ENCODE assay signal across 2 cellular contexts in the genomic region with DNA sequence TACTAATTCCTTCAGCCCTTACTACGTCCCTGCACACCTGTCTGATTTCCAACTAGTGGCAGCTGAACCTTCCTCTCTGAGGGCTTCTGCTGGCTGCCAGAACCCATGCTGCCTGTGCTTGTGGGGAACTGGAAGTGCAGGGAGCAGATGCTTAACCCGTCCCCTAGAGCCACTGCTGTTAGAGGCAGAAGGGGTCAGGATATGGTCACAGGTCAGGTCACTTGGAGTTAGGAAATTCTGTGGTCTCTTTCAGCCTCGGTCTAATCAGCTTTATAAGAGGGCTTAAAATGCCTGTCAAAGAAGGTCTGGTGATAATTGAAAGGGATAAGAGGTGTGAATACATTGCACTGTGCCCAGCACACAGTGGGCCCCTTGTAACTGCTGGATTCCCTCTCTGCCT.
TF ChIP-seq lines count a peak whose summit lies in the region.

No MANE protein-coding gene starts in this region.

TF ChIP-seq in GM23338, 12 proteins besides CTCF, POLR2A, EP300 and RAD21 (continued from another document):
- no peak for TF ChIP-seq REST (IDR thresholded peaks at IDR 0.05; ENCODE audit: unreplicated experiment)
- TF ChIP-seq JUNB (IDR thresholded peaks at IDR 0.05; ENCODE audit: unreplicated experiment), result no peak
- no peak for TF ChIP-seq EZH2 (IDR thresholded peaks at IDR 0.05; ENCODE audit: low read depth, unreplicated experiment)

TF ChIP-seq in WTC11, 78 proteins besides CTCF, POLR2A, EP300 and RAD21 (continued from another document):
- TF ChIP-seq, protein P1, sequence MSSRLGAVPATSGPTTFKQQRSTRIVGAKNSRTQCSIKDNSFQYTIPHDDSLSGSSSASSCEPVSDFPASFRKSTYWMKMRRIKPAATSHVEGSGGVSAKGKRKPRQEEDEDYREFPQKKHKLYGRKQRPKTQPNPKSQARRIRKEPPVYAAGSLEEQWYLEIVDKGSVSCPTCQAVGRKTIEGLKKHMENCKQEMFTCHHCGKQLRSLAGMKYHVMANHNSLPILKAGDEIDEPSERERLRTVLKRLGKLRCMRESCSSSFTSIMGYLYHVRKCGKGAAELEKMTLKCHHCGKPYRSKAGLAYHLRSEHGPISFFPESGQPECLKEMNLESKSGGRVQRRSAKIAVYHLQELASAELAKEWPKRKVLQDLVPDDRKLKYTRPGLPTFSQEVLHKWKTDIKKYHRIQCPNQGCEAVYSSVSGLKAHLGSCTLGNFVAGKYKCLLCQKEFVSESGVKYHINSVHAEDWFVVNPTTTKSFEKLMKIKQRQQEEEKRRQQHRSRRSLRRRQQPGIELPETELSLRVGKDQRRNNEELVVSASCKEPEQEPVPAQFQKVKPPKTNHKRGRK (CRISPR knock-in tag; IDR thresholded peaks at IDR 0.05; ENCODE audit: borderline replicate concordance), result no peak
- TF ChIP-seq ZBTB21 (CRISPR knock-in tag; IDR thresholded peaks at IDR 0.05; ENCODE audit: borderline replicate concordance) (no peak), ZNF423 (CRISPR knock-in tag; IDR thresholded peaks at IDR 0.05) (no peak), FOXP1 (CRISPR knock-in tag; IDR thresholded peaks at IDR 0.05; ENCODE audit: borderline replicate concordance) (no peak), NFE2L1 (CRISPR knock-in tag; IDR thresholded peaks at IDR 0.05) (no peak), TP53 (CRISPR knock-in tag; IDR thresholded peaks at IDR 0.05) (no peak), ELF4 (CRISPR knock-in tag; IDR thresholded peaks at IDR 0.05; ENCODE audit: low read depth) (no peak), E2F4 (CRISPR knock-in tag; IDR thresholded peaks at IDR 0.05; ENCODE audit: borderline replicate concordance, low read depth) (no peak), NFATC4 (CRISPR knock-in tag; IDR thresholded peaks at IDR 0.05) (no peak)
- TF ChIP-seq, protein P2, sequence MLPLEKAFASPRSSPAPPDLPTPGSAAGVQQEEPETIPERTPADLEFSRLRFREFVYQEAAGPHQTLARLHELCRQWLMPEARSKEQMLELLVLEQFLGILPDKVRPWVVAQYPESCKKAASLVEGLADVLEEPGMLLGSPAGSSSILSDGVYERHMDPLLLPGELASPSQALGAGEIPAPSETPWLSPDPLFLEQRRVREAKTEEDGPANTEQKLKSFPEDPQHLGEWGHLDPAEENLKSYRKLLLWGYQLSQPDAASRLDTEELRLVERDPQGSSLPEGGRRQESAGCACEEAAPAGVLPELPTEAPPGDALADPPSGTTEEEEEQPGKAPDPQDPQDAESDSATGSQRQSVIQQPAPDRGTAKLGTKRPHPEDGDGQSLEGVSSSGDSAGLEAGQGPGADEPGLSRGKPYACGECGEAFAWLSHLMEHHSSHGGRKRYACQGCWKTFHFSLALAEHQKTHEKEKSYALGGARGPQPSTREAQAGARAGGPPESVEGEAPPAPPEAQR (CRISPR knock-in tag; IDR thresholded peaks at IDR 0.05), result no peak
